In genomic region chrX:108439961-108440696, GRCh38 we compare ENCODE assay signal across 8 cellular contexts. TPM values are rescaled to one million over a fixed set of nuclear protein-coding genes. Genes with fewer than 3 reads are reported as not detected.
DNase-seq lines count a peak whose midpoint lies in the region; ATAC-seq and TF ChIP-seq lines count a peak whose summit lies in the region.

No MANE protein-coding gene starts in this region.

- H3K18ac ChIP-seq in mesenchymal stem cell (ENCODE audit: low read depth in 1 of 2, low read length in 2 of 2): peak overlapping the region; percentile 62

- no peak overlapping the region for H2BK12ac ChIP-seq in mesenchymal stem cell (ENCODE audit: low read length in 2 of 2)

- ATAC-seq in HG03097 (IDR thresholded peaks at IDR 0.05; ENCODE audit: low FRiP score, unreplicated experiment): no peak
- ATAC-seq in GM18520 (IDR thresholded peaks at IDR 0.05; ENCODE audit: unreplicated experiment): no peak
- ATAC-seq in HG02973 (IDR thresholded peaks at IDR 0.05; ENCODE audit: unreplicated experiment): no peak

- peak overlapping the region; percentile 47 for H3K27ac ChIP-seq in AG04450 (ENCODE audit: low read depth, low read length)
- peak overlapping the region; percentile 87 for H3K27ac ChIP-seq in mesenchymal stem cell (ENCODE audit: low read length, poor library complexity, severe bottlenecking)

- no peak overlapping the region for H3K23ac ChIP-seq in mesenchymal stem cell (ENCODE audit: low read length in 2 of 2)

- H3K9me3 ChIP-seq in AG04450 (ENCODE audit: control insufficient read depth, insufficient read depth, low read length) (no peaks in the 10 kb centered on the region), mesenchymal stem cell (ENCODE audit: control insufficient read depth, low read length) (peaks cover 3% of the 10 kb centered on the region)

- H4K91ac ChIP-seq in mesenchymal stem cell (ENCODE audit: low read length): no peak overlapping the region

- peak overlapping the region; percentile 76 for H3K4me2 ChIP-seq in mesenchymal stem cell (ENCODE audit: low read length, poor library complexity, severe bottlenecking)

- peak overlapping the region in 1 of 2 experiments; percentile 41 for H3K4ac ChIP-seq in mesenchymal stem cell (ENCODE audit: low read depth in 1 of 2, low read length in 2 of 2)

- peak overlapping the region; percentile 42 for H2AFZ ChIP-seq in mesenchymal stem cell (ENCODE audit: low read depth, low read length)

- no peak for TF ChIP-seq CTCF in AG04450 (IDR thresholded peaks at IDR 0.05; ENCODE audit: low read depth, low read length)

- peaks cover 0 to 7% (median 7%) of the 10 kb centered on the region in 3 donors for H3K4me1 Mint-ChIP-seq in IgD-negative memory B cell
- peaks cover 9% of the 10 kb centered on the region for H3K4me1 Mint-ChIP-seq in dendritic cell treated with granulocyte-macrophage colony-stimulating factor and Interleukin-4, amounts not matched to agents 40 ng/mL and 50 ng/mL, for 4 days (ENCODE audit: low read depth)

- H3K36me3 Mint-ChIP-seq in IgD-negative memory B cell: no peaks in the 10 kb centered on the region
- no peaks in the 10 kb centered on the region for H3K36me3 Mint-ChIP-seq in dendritic cell treated with granulocyte-macrophage colony-stimulating factor and Interleukin-4, amounts not matched to agents 40 ng/mL and 50 ng/mL, for 4 days (ENCODE audit: low read depth)

- H3K14ac ChIP-seq in mesenchymal stem cell (ENCODE audit: low read length in 2 of 2): peak overlapping the region in 1 of 2 experiments; percentile 41

- peak overlapping the region; percentile 31 for H2BK5ac ChIP-seq in mesenchymal stem cell (ENCODE audit: low read depth, low read length, poor library complexity, severe bottlenecking)

- H3K4me1 ChIP-seq in mesenchymal stem cell (ENCODE audit: control insufficient read depth, insufficient read depth, low read depth, low read length): no peaks in the 10 kb centered on the region

- H4K8ac ChIP-seq in mesenchymal stem cell (ENCODE audit: low read length): no peak overlapping the region

- POLR2A ChIA-PET in AG04450 (lab: Yijun Ruan, JAX): interaction anchor here (0.8 to 1.6 kb wide), 3 partner anchors 130 to 154 kb away, joined by 3 read pairs; no protein-coding TSS in a partner anchor

- peak overlapping the region in 3 of 4 donors; percentile 67 to 93 (median 74) for H3K4me3 Mint-ChIP-seq in IgD-negative memory B cell
- peak overlapping the region; percentile 69 for H3K4me3 Mint-ChIP-seq in dendritic cell treated with granulocyte-macrophage colony-stimulating factor and Interleukin-4, amounts not matched to agents 40 ng/mL and 50 ng/mL, for 4 days

- H2AK5ac ChIP-seq in mesenchymal stem cell (ENCODE audit: low read length, severe bottlenecking): no peak overlapping the region

- 0% methylated on average over 4 of the region's 25 CpGs for WGBS in mesenchymal stem cell

- H3K27me3 Mint-ChIP-seq in IgD-negative memory B cell: peaks cover 23% of the 10 kb centered on the region
- peaks cover 28% of the 10 kb centered on the region for H3K27me3 Mint-ChIP-seq in dendritic cell treated with granulocyte-macrophage colony-stimulating factor and Interleukin-4, amounts not matched to agents 40 ng/mL and 50 ng/mL, for 4 days

- peak overlapping the region; percentile 83 for H3K9ac ChIP-seq in mesenchymal stem cell (ENCODE audit: low read length)

- DNase-seq in AG04450 (ENCODE audit: low read depth, low spot score) (no peak), mesenchymal stem cell (no peak), COLO668 (lab: John Stamatoyannopoulos, UW; ENCODE audit: unreplicated experiment) (no peak)

- H2BK120ac ChIP-seq in mesenchymal stem cell (ENCODE audit: low read depth, low read length): peak overlapping the region; percentile 34

- H3K27me3 ChIP-seq in AG04450 (ENCODE audit: control insufficient read depth, insufficient read depth, low read length) (no peaks in the 10 kb centered on the region), mesenchymal stem cell (ENCODE audit: control insufficient read depth in 1 of 2, insufficient read depth in 1 of 2, low read length in 2 of 2) (peaks cover 0 to 38% of the 10 kb centered on the region in 2 experiments)

- intact Hi-C loops in dendritic cell treated with granulocyte-macrophage colony-stimulating factor and Interleukin-4, amounts not matched to agents 40 ng/mL and 50 ng/mL, for 4 days (cut with micrococcal nuclease): no loop called here

- H3K4me3 ChIP-seq in AG04450 (ENCODE audit: low read depth, low read length) (peak overlapping the region; percentile 73), mesenchymal stem cell (ENCODE audit: insufficient read depth in 1 of 2, low read depth in 1 of 2, low read length in 2 of 2) (peak overlapping the region; percentile 65 to 77)

- H3K36me3 ChIP-seq in mesenchymal stem cell (ENCODE audit: control insufficient read depth in 1 of 2, insufficient read depth in 2 of 2, low read depth in 1 of 2, low read length in 2 of 2): no peaks in the 10 kb centered on the region

- H3K9me3 Mint-ChIP-seq in IgD-negative memory B cell: peaks cover 0 to 1% (median 0%) of the 10 kb centered on the region in 3 donors
- no peaks in the 10 kb centered on the region for H3K9me3 Mint-ChIP-seq in dendritic cell treated with granulocyte-macrophage colony-stimulating factor and Interleukin-4, amounts not matched to agents 40 ng/mL and 50 ng/mL, for 4 days

- H3K79me1 ChIP-seq in mesenchymal stem cell (replicated peaks; ENCODE audit: low read length, poor library complexity, severe bottlenecking): no peaks in the 10 kb centered on the region

- H3K27ac Mint-ChIP-seq in IgD-negative memory B cell: no peak overlapping the region
- H3K27ac Mint-ChIP-seq in dendritic cell treated with granulocyte-macrophage colony-stimulating factor and Interleukin-4, amounts not matched to agents 40 ng/mL and 50 ng/mL, for 4 days: no peak overlapping the region

- CTCF ChIA-PET in AG04450 (lab: Charles Lee): interaction anchor here (0.9 kb wide), 1 partner anchor 215 kb away, joined by 3 read pairs; no protein-coding TSS in a partner anchor

- no peak overlapping the region for H2BK15ac ChIP-seq in mesenchymal stem cell (ENCODE audit: low read depth, poor library complexity, severe bottlenecking)

RNA-seq across cellular contexts. Expression of gene COL4A5, which starts 0.5 kb away (rescaled TPM):
- polyA plus RNA-seq in AG04450 (2011; rRNA removed): 123 and 145 TPM in 2 replicates
- polyA minus RNA-seq in AG04450 (2011; rRNA and poly(A)+ RNA removed): 93.0 and 106 TPM in 2 replicates
- polyA plus RNA-seq in IgD-negative memory B cell: not detected
- polyA plus RNA-seq in mesenchymal stem cell (2013, experiment 1 of 2): 63.8 TPM
- polyA plus RNA-seq in mesenchymal stem cell (2013, experiment 2 of 2): 56.6 TPM

RNA-seq across cellular contexts. Expression of gene COL4A6, which starts 1.9 kb away (rescaled TPM):
- polyA plus RNA-seq in AG04450 (2011; rRNA removed): 19.9 and 20.2 TPM in 2 replicates
- polyA minus RNA-seq in AG04450 (2011; rRNA and poly(A)+ RNA removed): 12.3 and 13.3 TPM in 2 replicates
- not detected for polyA plus RNA-seq in IgD-negative memory B cell
- 17.0 TPM for polyA plus RNA-seq in mesenchymal stem cell (2013, experiment 1 of 2)
- polyA plus RNA-seq in mesenchymal stem cell (2013, experiment 2 of 2): 17.2 TPM

Comparison
In these comparisons a context has a peak if more than half of its experiments do, and no peak if none do; other contexts are left out.
1. RNA of gene COL4A5, which starts 0.5 kb away (polyA plus RNA-seq): 123 to 145 TPM in AG04450; not detected in IgD-negative memory B cell (single experiment); every median in the first group is over 100 times any median in the second.
2. RNA of gene COL4A6, which starts 1.9 kb away (polyA plus RNA-seq): 19.9 to 20.2 TPM in AG04450; not detected in IgD-negative memory B cell (single experiment); every median in the first group is over 10 times any median in the second.